1 cellular context compared by ENCODE assay signal in the genomic region with DNA sequence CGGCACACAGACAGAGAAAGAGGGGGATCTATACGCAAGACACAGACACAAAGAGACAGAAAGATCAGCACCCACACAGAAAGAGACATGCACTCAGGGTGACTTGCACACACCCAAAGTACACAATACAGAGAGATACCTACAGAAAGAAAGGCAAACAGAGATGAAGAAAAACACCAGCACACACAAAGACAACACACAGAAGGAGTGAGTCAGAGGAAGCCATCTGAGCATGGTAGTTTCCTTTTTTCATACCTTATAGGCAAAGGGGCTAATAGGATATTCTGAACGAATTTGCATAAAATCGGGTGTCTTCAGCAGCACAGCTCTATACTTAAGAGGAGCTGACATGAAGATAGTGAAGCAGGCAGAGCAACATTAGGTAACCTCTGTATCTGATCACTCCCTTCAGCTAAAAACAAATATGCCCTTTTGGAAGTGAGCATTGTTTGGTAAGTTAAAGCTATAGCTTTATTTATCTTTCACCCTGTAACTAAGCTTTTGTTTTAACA.
TF ChIP-seq lines count a peak whose summit lies in the region.

No MANE protein-coding gene starts in this region.

TF ChIP-seq in liver, 16 proteins besides CTCF, POLR2A, EP300 and RAD21 (continued from another document):
- TF ChIP-seq, protein P1, sequence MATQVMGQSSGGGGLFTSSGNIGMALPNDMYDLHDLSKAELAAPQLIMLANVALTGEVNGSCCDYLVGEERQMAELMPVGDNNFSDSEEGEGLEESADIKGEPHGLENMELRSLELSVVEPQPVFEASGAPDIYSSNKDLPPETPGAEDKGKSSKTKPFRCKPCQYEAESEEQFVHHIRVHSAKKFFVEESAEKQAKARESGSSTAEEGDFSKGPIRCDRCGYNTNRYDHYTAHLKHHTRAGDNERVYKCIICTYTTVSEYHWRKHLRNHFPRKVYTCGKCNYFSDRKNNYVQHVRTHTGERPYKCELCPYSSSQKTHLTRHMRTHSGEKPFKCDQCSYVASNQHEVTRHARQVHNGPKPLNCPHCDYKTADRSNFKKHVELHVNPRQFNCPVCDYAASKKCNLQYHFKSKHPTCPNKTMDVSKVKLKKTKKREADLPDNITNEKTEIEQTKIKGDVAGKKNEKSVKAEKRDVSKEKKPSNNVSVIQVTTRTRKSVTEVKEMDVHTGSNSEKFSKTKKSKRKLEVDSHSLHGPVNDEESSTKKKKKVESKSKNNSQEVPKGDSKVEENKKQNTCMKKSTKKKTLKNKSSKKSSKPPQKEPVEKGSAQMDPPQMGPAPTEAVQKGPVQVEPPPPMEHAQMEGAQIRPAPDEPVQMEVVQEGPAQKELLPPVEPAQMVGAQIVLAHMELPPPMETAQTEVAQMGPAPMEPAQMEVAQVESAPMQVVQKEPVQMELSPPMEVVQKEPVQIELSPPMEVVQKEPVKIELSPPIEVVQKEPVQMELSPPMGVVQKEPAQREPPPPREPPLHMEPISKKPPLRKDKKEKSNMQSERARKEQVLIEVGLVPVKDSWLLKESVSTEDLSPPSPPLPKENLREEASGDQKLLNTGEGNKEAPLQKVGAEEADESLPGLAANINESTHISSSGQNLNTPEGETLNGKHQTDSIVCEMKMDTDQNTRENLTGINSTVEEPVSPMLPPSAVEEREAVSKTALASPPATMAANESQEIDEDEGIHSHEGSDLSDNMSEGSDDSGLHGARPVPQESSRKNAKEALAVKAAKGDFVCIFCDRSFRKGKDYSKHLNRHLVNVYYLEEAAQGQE (IDR thresholded peaks at IDR 0.05), result no peak
- peak; percentile 67 to 69 for TF ChIP-seq RXRA (IDR thresholded peaks at IDR 0.05)
- peak; percentile 51 for TF ChIP-seq ZBTB33 (IDR thresholded peaks at IDR 0.05)
- peak; percentile 81 to 82 for TF ChIP-seq HNF4A (conservative IDR thresholded peaks at IDR 0.05)
- no peak for TF ChIP-seq ATF3 (IDR thresholded peaks at IDR 0.05)
- TF ChIP-seq JUND (IDR thresholded peaks at IDR 0.05), result peak in 1 of 2 donors; percentile 13
- peak; percentile 34 for TF ChIP-seq YY1 (IDR thresholded peaks at IDR 0.05)
- TF ChIP-seq MAX (IDR thresholded peaks at IDR 0.05), result peak; percentile 48
- TF ChIP-seq FOXA2 (IDR thresholded peaks at IDR 0.05), result peak; percentile 84
- TF ChIP-seq FOXA1 (IDR thresholded peaks at IDR 0.05), result peak; percentile 79
- TF ChIP-seq NR2F2 (IDR thresholded peaks at IDR 0.05), result no peak
- TF ChIP-seq HNF4G (IDR thresholded peaks at IDR 0.05), result peak; percentile 34
